ENCODE assay signal across 21 cellular contexts in the genomic region with DNA sequence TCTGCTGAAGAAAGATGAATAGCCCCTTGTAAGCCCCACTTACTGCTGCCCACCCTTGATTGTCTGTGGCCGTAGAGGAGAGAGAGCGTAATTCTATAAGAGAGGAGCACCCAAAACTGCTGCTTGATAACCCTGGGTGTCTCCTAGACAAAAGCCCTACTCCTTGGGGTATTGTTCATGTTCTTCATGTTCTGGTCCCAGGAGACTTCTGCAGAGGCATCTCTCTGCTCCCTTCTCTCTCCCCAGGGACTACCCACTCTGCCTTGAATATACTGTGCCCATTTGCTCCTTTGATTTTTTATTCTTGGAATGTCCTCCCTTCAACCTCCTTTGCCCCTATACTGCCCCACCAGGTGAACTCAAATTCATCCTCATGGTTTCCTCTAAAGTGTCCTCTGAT.
"Had no signal": no experiment of that assay in that cellular context is flagged by ENCODE, and none has a peak within 500 bp of the region (broad histone marks: within the 10 kb centered on the region; RNA-seq: fewer than 3 reads in every experiment).

No MANE protein-coding gene starts in this region.

- H3K27me3 Mint-ChIP-seq: memory B cell had no signal

- H3K27ac Mint-ChIP-seq: memory B cell; natural killer cell treated with Interleukin-12 subunit alpha and Interleukin-12 subunit beta and Interleukin-15 and Interleukin-18, amount 100 ng/mL, for 72 hours had no signal

- ATAC-seq: esophagus mucosa; heart right ventricle; left cardiac atrium; lower lobe of right lung; natural killer cell treated with Interleukin-12 subunit alpha and Interleukin-12 subunit beta and Interleukin-15 and Interleukin-18, amount 100 ng/mL, for 72 hours had no signal

- H3K9me3 ChIP-seq: heart right ventricle, left ventricle myocardium inferior, lower lobe of right lung, neutrophil, right atrium auricular region, sigmoid colon had no signal

- H3K36me3 Mint-ChIP-seq: memory B cell; natural killer cell treated with Interleukin-12 subunit alpha and Interleukin-12 subunit beta and Interleukin-15 and Interleukin-18, amount 100 ng/mL, for 72 hours had no signal

- H3K27me3 ChIP-seq: ovary, right atrium auricular region, sigmoid colon had no signal

- H3K36me3 ChIP-seq: heart right ventricle, left ventricle myocardium inferior, lower lobe of right lung, neutrophil, ovary, right atrium auricular region, sigmoid colon had no signal

- DNase-seq: cortex of kidney; dorsolateral prefrontal cortex; effector CD8-positive, alpha-beta T cell; heart right ventricle; hypothalamus; left cardiac atrium; left ventricle myocardium inferior; lower lobe of right lung; midbrain; ovary; sigmoid colon; stimulated activated CD4-positive, alpha-beta T cell treated with anti-CD3 and anti-CD28 coated beads, Interleukin-2, amount 100 ng/mL, for 24 hours; stimulated activated CD4-positive, alpha-beta T cell treated with anti-CD3 and anti-CD28 coated beads, Interleukin-4, amount 100 ng/mL, for 4 hours; stimulated activated naive CD4-positive, alpha-beta T cell treated with Interleukin-2 at 50 U/mL for 16 hours; trophoblast cell had no signal

- H3K9me3 Mint-ChIP-seq: memory B cell; natural killer cell treated with Interleukin-12 subunit alpha and Interleukin-12 subunit beta and Interleukin-15 and Interleukin-18, amount 100 ng/mL, for 72 hours had no signal

- H3K4me1 ChIP-seq: left ventricle myocardium inferior, lower lobe of right lung, right atrium auricular region had no signal

- H3K27ac ChIP-seq: dorsolateral prefrontal cortex, heart right ventricle, left ventricle myocardium inferior, lower lobe of right lung, neutrophil, ovary, right atrium auricular region, sigmoid colon, skin epidermis had no signal

- H3K4me3 ChIP-seq: dorsolateral prefrontal cortex, heart right ventricle, left ventricle myocardium inferior, lower lobe of right lung, ovary, right atrium auricular region, sigmoid colon, skin epidermis had no signal

- H3K4me3 Mint-ChIP-seq: natural killer cell treated with Interleukin-12 subunit alpha and Interleukin-12 subunit beta and Interleukin-15 and Interleukin-18, amount 100 ng/mL, for 72 hours had no signal
